Comparison of ENCODE assay signal across 8 cellular contexts in genomic region chr19:41226053-41226873, GRCh38. TPM values are rescaled to one million over a fixed set of nuclear protein-coding genes. Genes with fewer than 3 reads are reported as not detected.
DNase-seq lines count a peak whose midpoint lies in the region; ATAC-seq and TF ChIP-seq lines count a peak whose summit lies in the region.

No MANE protein-coding gene starts in this region.

- peaks cover 0 to 2% (median 0%) of the 10 kb centered on the region in 8 donors for H3K9me3 Mint-ChIP-seq in CD4-positive, alpha-beta memory T cell
- no peaks in the 10 kb centered on the region for H3K9me3 Mint-ChIP-seq in osteocyte (ENCODE audit: unreplicated experiment)

- H3K27ac ChIP-seq in CD4-positive, alpha-beta memory T cell (ENCODE audit: low read depth, low read length), result no peak overlapping the region
- H3K27ac ChIP-seq in upper lobe of right lung, result peak overlapping the region; percentile 83

- H3K4me1 ChIP-seq in CD4-positive, alpha-beta memory T cell (ENCODE audit: insufficient read depth, low read length), result peaks cover 14% of the 10 kb centered on the region
- H3K4me1 ChIP-seq in adipocyte (ENCODE audit: control insufficient read depth, insufficient read depth, low read length) (peaks cover 48% of the 10 kb centered on the region), upper lobe of right lung (peaks cover 14% of the 10 kb centered on the region)

- peaks cover 10 to 13% of the 10 kb centered on the region in 2 donors for H3K27me3 Mint-ChIP-seq in CD4-positive, alpha-beta memory T cell
- no peaks in the 10 kb centered on the region for H3K27me3 Mint-ChIP-seq in osteocyte (ENCODE audit: unreplicated experiment)

- peaks cover 11 to 20% (median 13%) of the 10 kb centered on the region in 4 donors for H3K4me1 Mint-ChIP-seq in CD4-positive, alpha-beta memory T cell
- H3K4me1 Mint-ChIP-seq in osteocyte (ENCODE audit: unreplicated experiment), result peaks cover 65% of the 10 kb centered on the region

- intact Hi-C loops in CD4-positive, alpha-beta memory T cell (cut with micrococcal nuclease), result loop anchor here (1.0 kb wide), 1 partner anchor 36 kb away; no protein-coding TSS in a partner anchor
- intact Hi-C loops in cardiac septum (cut with DNase I), result loop anchor here (5.0 kb wide), 1 partner anchor 36 kb away; the partner anchor contains the start of gene HNRNPUL1
- intact Hi-C loops in upper lobe of right lung (cut with DNase I), result no loop called here

- peak overlapping the region; percentile 84 to 94 (median 92) for H3K4me3 Mint-ChIP-seq in CD4-positive, alpha-beta memory T cell
- H3K4me3 Mint-ChIP-seq in osteocyte (ENCODE audit: unreplicated experiment), result peak overlapping the region; percentile 71

- TF ChIP-seq CTCF in osteocyte (IDR thresholded peaks at IDR 0.05) (peak; percentile 28), upper lobe of right lung (IDR thresholded peaks at IDR 0.05) (peak; percentile 9)

- DNase-seq in CD4-positive, alpha-beta memory T cell, result peak; percentile 29 to 62 (median 38)
- DNase-seq in RPMI7951 (ENCODE audit: low read depth), result peak; percentile 97
- DNase-seq in adipocyte (ENCODE audit: low read depth), result peak; percentile 91
- DNase-seq in cardiac septum (ENCODE audit: low spot score), result peak; percentile 82
- peak; percentile 92 for DNase-seq in osteocyte (ENCODE audit: extremely low spot score, unreplicated experiment)
- peak; percentile 85 for DNase-seq in upper lobe of right lung
- no peak for DNase-seq in SIG-M5 treated with dmso at 0.1 percent for 504 hours (lab: John Stamatoyannopoulos, UW; ENCODE audit: unreplicated experiment)

- ATAC-seq in upper lobe of right lung, result peak; percentile 79
- ATAC-seq in HG02763 (IDR thresholded peaks at IDR 0.05; ENCODE audit: unreplicated experiment), result no peak

- H3K36me3 Mint-ChIP-seq in CD4-positive, alpha-beta memory T cell, result peaks cover 0 to 1% of the 10 kb centered on the region in 2 donors
- peaks cover 16% of the 10 kb centered on the region for H3K36me3 Mint-ChIP-seq in osteocyte (ENCODE audit: unreplicated experiment)

- no peaks in the 10 kb centered on the region for H3K9me3 ChIP-seq in CD4-positive, alpha-beta memory T cell (ENCODE audit: control insufficient read depth in 1 of 2, low read length in 2 of 2)
- H3K9me3 ChIP-seq in adipocyte (ENCODE audit: control insufficient read depth, low read length) (no peaks in the 10 kb centered on the region), upper lobe of right lung (no peaks in the 10 kb centered on the region)

- peak overlapping the region; percentile 80 for H3K9ac ChIP-seq in adipocyte (ENCODE audit: low read length)

- H3K36me3 ChIP-seq in CD4-positive, alpha-beta memory T cell (ENCODE audit: insufficient read depth, low read length), result no peaks in the 10 kb centered on the region
- peaks cover 23% of the 10 kb centered on the region for H3K36me3 ChIP-seq in adipocyte (ENCODE audit: control insufficient read depth, insufficient read depth, low read length, severe bottlenecking)
- H3K36me3 ChIP-seq in upper lobe of right lung, result no peaks in the 10 kb centered on the region

- peak overlapping the region; percentile 49 to 53 for H3K4me3 ChIP-seq in CD4-positive, alpha-beta memory T cell (ENCODE audit: low read length in 2 of 2)
- H3K4me3 ChIP-seq in adipocyte (ENCODE audit: low read length) (peak overlapping the region; percentile 75), upper lobe of right lung (peak overlapping the region; percentile 52)

- H3K27me3 ChIP-seq in CD4-positive, alpha-beta memory T cell (ENCODE audit: insufficient read depth, low read length), result no peaks in the 10 kb centered on the region
- H3K27me3 ChIP-seq in adipocyte (replicated peaks; ENCODE audit: control insufficient read depth, insufficient read depth, low read length) (no peaks in the 10 kb centered on the region), upper lobe of right lung (no peaks in the 10 kb centered on the region)

- CTCF ChIA-PET in CD4-positive, alpha-beta memory T cell (lab: Charles Lee; ENCODE audit: partially characterized antibody), result interaction anchor here (1.1 kb wide), 1 partner anchor 36 kb away, joined by 3 read pairs; no protein-coding TSS in a partner anchor

- H3K27ac Mint-ChIP-seq in CD4-positive, alpha-beta memory T cell, result peak overlapping the region; percentile 8 to 93 (median 76)
- H3K27ac Mint-ChIP-seq in osteocyte (ENCODE audit: unreplicated experiment), result peak overlapping the region; percentile 96

- POLR2A ChIA-PET in CD4-positive, alpha-beta memory T cell (lab: Charles Lee; ENCODE audit: partially characterized antibody), result interaction anchor here (1.0 to 3.9 kb wide), 5 partner anchors 22 to 82 kb away, joined by 3 to 41 read pairs (median 6); partner anchors contain the start of gene HNRNPUL1

RNA-seq across cellular contexts. Expression of gene AXL, which starts 7.2 kb away (rescaled TPM):
- under 1 TPM in 1 of 2 experiments, not detected in 1; 0.32 TPM for total RNA-seq in CD4-positive, alpha-beta memory T cell
- polyA plus RNA-seq in CD4-positive, alpha-beta memory T cell, result under 1 TPM; 0.10 to 0.29 TPM
- 140 and 156 TPM in 2 replicates for total RNA-seq in RPMI7951 (2014; rRNA removed; shearing (Covaris generic))
- total RNA-seq in cardiac septum, result 13.0 TPM
- 250 and 265 TPM in 2 replicates for total RNA-seq in osteocyte
- total RNA-seq in upper lobe of right lung, result 59.1 TPM

RNA-seq across cellular contexts. Expression of gene CYP2S1, which starts 33.2 kb away (rescaled TPM):
- total RNA-seq in CD4-positive, alpha-beta memory T cell, result under 1 TPM; 0.15 to 0.28 TPM
- not detected for polyA plus RNA-seq in CD4-positive, alpha-beta memory T cell
- total RNA-seq in RPMI7951 (2014; rRNA removed; shearing (Covaris generic)), result 4.4 and 10.3 TPM in 2 replicates
- total RNA-seq in cardiac septum (0.48 TPM), osteocyte (not detected in 2 replicates), upper lobe of right lung (11.1 TPM)

RNA-seq across cellular contexts. Expression of gene HNRNPUL1, which starts 37.9 kb away (rescaled TPM):
- 100 to 1,000 TPM; 300 TPM for total RNA-seq in CD4-positive, alpha-beta memory T cell
- 100 to 1,000 TPM in 1 of 2 donors, 10 to 100 TPM in 1; 37.8 to 110 TPM for polyA plus RNA-seq in CD4-positive, alpha-beta memory T cell
- 101 and 105 TPM in 2 replicates for total RNA-seq in RPMI7951 (2014; rRNA removed; shearing (Covaris generic))
- total RNA-seq in cardiac septum, result 109 TPM
- total RNA-seq in osteocyte, result 226 and 237 TPM in 2 replicates
- total RNA-seq in upper lobe of right lung, result 171 TPM

Comparison
In these comparisons a context has a peak if more than half of its experiments do, and no peak if none do; other contexts are left out.
1. RNA of gene AXL, which starts 7.2 kb away (total RNA-seq): 250 to 265 TPM in osteocyte, 140 to 156 TPM in RPMI7951, 59.1 TPM in upper lobe of right lung (single experiment) and 13.0 TPM in cardiac septum (single experiment); 0.32 TPM in CD4-positive, alpha-beta memory T cell; every median in the first group is over 10 times any median in the second.
2. Peak in every context shown above with its lines, with median percentiles within 50 percentile points of each other: H3K4me3 ChIP-seq.